In the genomic region with DNA sequence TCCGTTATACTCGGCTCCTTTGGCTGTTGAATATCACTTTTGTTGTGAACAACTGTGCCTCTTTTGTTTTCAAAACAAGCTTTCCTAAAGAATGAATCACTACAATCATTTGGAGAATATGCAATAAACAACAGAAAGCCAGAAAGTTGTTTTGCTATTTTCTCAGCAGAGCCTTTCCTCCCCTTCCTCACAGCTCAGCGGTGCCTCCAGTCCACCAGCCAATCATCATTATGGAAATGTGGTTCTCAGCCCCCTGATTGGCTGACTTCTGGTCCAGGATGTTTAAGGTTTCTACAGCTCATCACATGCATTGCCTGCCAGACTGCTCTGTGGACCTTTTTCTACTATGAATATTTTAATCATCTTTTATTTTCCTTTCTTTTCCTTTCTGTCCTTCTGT, we compare ENCODE assay signal across 15 cellular contexts. TPM values are rescaled to one million over a fixed set of nuclear protein-coding genes. Genes with fewer than 3 reads are reported as not detected.
DNase-seq lines count a peak whose midpoint lies in the region; TF ChIP-seq lines count a peak whose summit lies in the region.
"Had no signal": no experiment of that assay in that cellular context is flagged by ENCODE, and none has a peak within 500 bp of the region (broad histone marks: within the 10 kb centered on the region; RNA-seq: fewer than 3 reads in every experiment).

No MANE protein-coding gene starts in this region.

- H3K36me3 ChIP-seq in OCI-LY7 (ENCODE audit: insufficient read depth, low read length), result no peaks in the 10 kb centered on the region
- H3K36me3 ChIP-seq: cardiac muscle cell, thyroid gland had no signal

- peaks cover 34% of the 10 kb centered on the region for H3K4me1 ChIP-seq in OCI-LY7 (ENCODE audit: insufficient read depth, low read length, poor library complexity, severe bottlenecking)

- no peaks in the 10 kb centered on the region for H3K4me1 Mint-ChIP-seq in activated T-helper 2 cell treated with anti-CD3 and anti-CD28 coated beads, Interferon-gamma antibody, Interleukin-2, Interleukin-4, amounts not matched to agents 10 μg/mL and 5 μg/mL and 100 μg/mL, durations not matched to agents 14 hours and 24 hours and 36 hours (ENCODE audit: low read depth)

- no peak overlapping the region for H3K4me3 ChIP-seq in OCI-LY7 (ENCODE audit: low read depth, low read length, poor library complexity, severe bottlenecking)
- H3K4me3 ChIP-seq: cardiac muscle cell, thyroid gland had no signal

- no peaks in the 10 kb centered on the region for H4K20me1 ChIP-seq in OCI-LY7 (ENCODE audit: insufficient read depth, low read length)

- H3K9me2 ChIP-seq in OCI-LY7 (ENCODE audit: insufficient read depth, low read length), result no peaks in the 10 kb centered on the region

- no peak overlapping the region for H3K4me2 ChIP-seq in OCI-LY7 (ENCODE audit: low read length)

- CTCF ChIA-PET in OCI-LY7 (lab: Charles Lee; ENCODE audit: unreplicated experiment), result no interaction called here

- no peak overlapping the region for H3K27ac Mint-ChIP-seq in activated T-helper 2 cell treated with anti-CD3 and anti-CD28 coated beads, Interferon-gamma antibody, Interleukin-2, Interleukin-4, amounts not matched to agents 10 μg/mL and 5 μg/mL and 100 μg/mL, durations not matched to agents 14 hours and 24 hours and 36 hours
- H3K27ac Mint-ChIP-seq: T-helper 1 cell treated with Interleukin-12 subunit alpha and Interleukin-12 subunit beta and Interleukin-4 antibody, amounts not matched to agents 30 μg/mL and 1 μg/mL, for 36 hours had no signal

- intact Hi-C loops in OCI-LY7 (cut with micrococcal nuclease; ENCODE audit: unreplicated experiment), result no loop called here
- intact Hi-C loops in activated T-helper 2 cell treated with anti-CD3 and anti-CD28 coated beads, Interferon-gamma antibody, Interleukin-2, Interleukin-4, amounts not matched to agents 10 μg/mL and 5 μg/mL and 100 μg/mL, durations not matched to agents 14 hours and 24 hours and 36 hours (cut with micrococcal nuclease), result no loop called here

- H3K27me3 Mint-ChIP-seq in activated T-helper 2 cell treated with anti-CD3 and anti-CD28 coated beads, Interferon-gamma antibody, Interleukin-2, Interleukin-4, amounts not matched to agents 10 μg/mL and 5 μg/mL and 100 μg/mL, durations not matched to agents 14 hours and 24 hours and 36 hours (ENCODE audit: low read depth), result no peaks in the 10 kb centered on the region

- peak; percentile 61 for DNase-seq in DMS 273 (lab: John Stamatoyannopoulos, UW; ENCODE audit: unreplicated experiment)
- DNase-seq in DMS 273 treated with DMSO at 0.1 percent for 48 hours (lab: John Stamatoyannopoulos, UW), result no peak
- peak; percentile 29 for DNase-seq in OCI-LY7 (ENCODE audit: low spot score)
- peak; percentile 41 for DNase-seq in fibroblast of gingiva (ENCODE audit: low read depth)
- peak; percentile 29 for DNase-seq in retina
- no peak for DNase-seq in NCI-H1930 (lab: John Stamatoyannopoulos, UW)
- no peak for DNase-seq in activated naive CD4-positive, alpha-beta T cell (lab: John Stamatoyannopoulos, UW)
- DNase-seq in activated T-helper 2 cell treated with anti-CD3 and anti-CD28 coated beads, Interferon-gamma antibody, Interleukin-2, Interleukin-4, amounts not matched to agents 10 μg/mL and 5 μg/mL and 100 μg/mL, durations not matched to agents 14 hours and 24 hours and 36 hours (ENCODE audit: low spot score), result no peak
- DNase-seq: activated CD8-positive, alpha-beta memory T cell treated with anti-CD3 and anti-CD28 coated beads, Interleukin-2, amount 50 U/mL, for 48 hours; NCI-H2081 treated with DMSO at 0.1 percent for 48 hours; stimulated activated CD4-positive, alpha-beta T cell treated with anti-CD3 and anti-CD28 coated beads, Interleukin-2, amount 100 ng/mL, for 24 hours; thyroid gland had no signal

- H3K36me3 Mint-ChIP-seq in activated T-helper 2 cell treated with anti-CD3 and anti-CD28 coated beads, Interferon-gamma antibody, Interleukin-2, Interleukin-4, amounts not matched to agents 10 μg/mL and 5 μg/mL and 100 μg/mL, durations not matched to agents 14 hours and 24 hours and 36 hours (ENCODE audit: low read depth), result no peaks in the 10 kb centered on the region

- H3K79me2 ChIP-seq in OCI-LY7 (ENCODE audit: insufficient read depth, low read depth, low read length), result no peaks in the 10 kb centered on the region

- H3K4me3 Mint-ChIP-seq in activated T-helper 2 cell treated with anti-CD3 and anti-CD28 coated beads, Interferon-gamma antibody, Interleukin-2, Interleukin-4, amounts not matched to agents 10 μg/mL and 5 μg/mL and 100 μg/mL, durations not matched to agents 14 hours and 24 hours and 36 hours (ENCODE audit: low read depth), result no peak overlapping the region
- H3K4me3 Mint-ChIP-seq: T-helper 1 cell treated with Interleukin-12 subunit alpha and Interleukin-12 subunit beta and Interleukin-4 antibody, amounts not matched to agents 30 μg/mL and 1 μg/mL, for 36 hours had no signal

- H3K27ac ChIP-seq in OCI-LY7 (ENCODE audit: low read depth, low read length, poor library complexity, severe bottlenecking), result no peak overlapping the region
- H3K27ac ChIP-seq: 22Rv1, cardiac muscle cell, thyroid gland had no signal

- TF ChIP-seq CTCF in OCI-LY7 (conservative IDR thresholded peaks at IDR 0.05; ENCODE audit: low read length), result no peak

- no TSS peak for BruUV-seq in OCI-LY7 (replicated peaks; lab: Mats Ljungman, UMichigan)

- peak overlapping the region; percentile 98; the same call in 1 of the 2 replicates for H2AFZ ChIP-seq in OCI-LY7 (ENCODE audit: low read length)

- no peaks in the 10 kb centered on the region for H3K9me3 ChIP-seq in OCI-LY7 (ENCODE audit: low read length)
- H3K9me3 ChIP-seq: thyroid gland had no signal

- H3K9me3 Mint-ChIP-seq in activated T-helper 2 cell treated with anti-CD3 and anti-CD28 coated beads, Interferon-gamma antibody, Interleukin-2, Interleukin-4, amounts not matched to agents 10 μg/mL and 5 μg/mL and 100 μg/mL, durations not matched to agents 14 hours and 24 hours and 36 hours, result no peaks in the 10 kb centered on the region
- H3K9me3 Mint-ChIP-seq: T-helper 1 cell treated with Interleukin-12 subunit alpha and Interleukin-12 subunit beta and Interleukin-4 antibody, amounts not matched to agents 30 μg/mL and 1 μg/mL, for 36 hours had no signal

- POLR2A ChIA-PET in OCI-LY7 (lab: Charles Lee), result interaction anchor here (0.7 to 1.1 kb wide), 6 partner anchors 9 to 779 kb away, joined by 3 to 5 read pairs (median 3); no protein-coding TSS in a partner anchor

RNA-seq across cellular contexts. Expression of a gene that starts 9.1 kb away (rescaled TPM):
- total RNA-seq in OCI-LY7 (2014; rRNA removed; shearing (Covaris generic)), result 22.6 and 25.7 TPM in 2 replicates
- 58.8 and 61.4 TPM in 2 replicates for total RNA-seq in OCI-LY7 (2022)
- not detected in 2 replicates for total RNA-seq in activated T-helper 2 cell treated with anti-CD3 and anti-CD28 coated beads, Interferon-gamma antibody, Interleukin-2, Interleukin-4, amounts not matched to agents 10 μg/mL and 5 μg/mL and 100 μg/mL, durations not matched to agents 14 hours and 24 hours and 36 hours

Comparison
In these comparisons a context has a peak if more than half of its experiments do, and no peak if none do; other contexts are left out.
1. DNase-seq: peak in DMS 273 (single experiment), OCI-LY7 (single experiment), fibroblast of gingiva (single experiment) and retina (single experiment); none in DMS 273 treated with DMSO at 0.1 percent for 48 hours (single experiment), NCI-H1930 (0 of 2), activated naive CD4-positive, alpha-beta T cell (0 of 4) and activated T-helper 2 cell treated with anti-CD3 and anti-CD28 coated beads, Interferon-gamma antibody, Interleukin-2, Interleukin-4, amounts not matched to agents 10 μg/mL and 5 μg/mL and 100 μg/mL, durations not matched to agents 14 hours and 24 hours and 36 hours (single experiment).
2. RNA of a gene that starts 9.1 kb away (total RNA-seq): 22.6 to 61.4 TPM in OCI-LY7; not detected in activated T-helper 2 cell treated with anti-CD3 and anti-CD28 coated beads, Interferon-gamma antibody, Interleukin-2, Interleukin-4, amounts not matched to agents 10 μg/mL and 5 μg/mL and 100 μg/mL, durations not matched to agents 14 hours and 24 hours and 36 hours; every median in the first group is over 10 times any median in the second.